Comparison of ENCODE assay signal across 9 cellular contexts in genomic region chr1:34013958-34014737, GRCh38.
DNase-seq lines count a peak whose midpoint lies in the region; ATAC-seq and TF ChIP-seq lines count a peak whose summit lies in the region.
"Had no signal": no experiment of that assay in that cellular context is flagged by ENCODE, and none has a peak within 500 bp of the region (broad histone marks: within the 10 kb centered on the region; RNA-seq: fewer than 3 reads in every experiment).

No MANE protein-coding gene starts in this region.

- no peaks in the 10 kb centered on the region for H3K4me1 ChIP-seq in naive thymus-derived CD4-positive, alpha-beta T cell (ENCODE audit: control insufficient read depth in 2 of 2, insufficient read depth in 2 of 2, low read length in 2 of 2)

- H3K4me3 ChIP-seq in H7 (ENCODE audit: insufficient read depth, low read depth, low read length), result no peak overlapping the region
- H3K4me3 ChIP-seq in naive thymus-derived CD4-positive, alpha-beta T cell (ENCODE audit: low read length), result no peak overlapping the region

- H3K27ac ChIP-seq in naive thymus-derived CD4-positive, alpha-beta T cell (ENCODE audit: low read depth, low read length), result no peak overlapping the region

- H3K36me3 Mint-ChIP-seq in activated CD8-positive, alpha-beta T cell treated with anti-CD3 and anti-CD28 coated beads for 36 hours (ENCODE audit: low read depth), result no peaks in the 10 kb centered on the region
- H3K36me3 Mint-ChIP-seq in naive thymus-derived CD4-positive, alpha-beta T cell, result no peaks in the 10 kb centered on the region

- H3K27me3 ChIP-seq in H7 (ENCODE audit: control insufficient read depth, insufficient read depth, low read length), result no peaks in the 10 kb centered on the region
- H3K27me3 ChIP-seq in naive thymus-derived CD4-positive, alpha-beta T cell (ENCODE audit: control insufficient read depth in 2 of 2, insufficient read depth in 2 of 2, low read length in 2 of 2), result no peaks in the 10 kb centered on the region

- H3K9me3 Mint-ChIP-seq in activated CD8-positive, alpha-beta T cell treated with anti-CD3 and anti-CD28 coated beads for 36 hours, result no peaks in the 10 kb centered on the region
- peaks cover 0 to 4% (median 0%) of the 10 kb centered on the region in 11 donors for H3K9me3 Mint-ChIP-seq in naive thymus-derived CD4-positive, alpha-beta T cell

- DNase-seq in AG09319 (ENCODE audit: extremely low read depth, low read depth), result no peak
- DNase-seq in H7, result peak; percentile 78
- DNase-seq in activated CD8-positive, alpha-beta T cell treated with anti-CD3 and anti-CD28 coated beads for 36 hours, result peak; percentile 28
- DNase-seq in left lobe of liver (ENCODE audit: low spot score), result no peak
- no peak for DNase-seq in posterior vena cava (ENCODE audit: low spot score)
- DNase-seq in naive thymus-derived CD4-positive, alpha-beta T cell, result no peak
- no peak for DNase-seq in NCI-H1105 (lab: John Stamatoyannopoulos, UW)
- DNase-seq: stimulated activated CD4-positive, alpha-beta T cell treated with anti-CD3 and anti-CD28 coated beads, Interleukin-4, amount 100 ng/mL, for 1 hour had no signal

- TF ChIP-seq CTCF in AG09319 (IDR thresholded peaks at IDR 0.05; ENCODE audit: low read depth, low read length), result peak; percentile 67
- peak; percentile 72 for TF ChIP-seq CTCF in activated CD8-positive, alpha-beta T cell treated with anti-CD3 and anti-CD28 coated beads for 36 hours (IDR thresholded peaks at IDR 0.05)

- intact Hi-C loops in activated CD8-positive, alpha-beta T cell treated with anti-CD3 and anti-CD28 coated beads for 36 hours (cut with micrococcal nuclease), result no loop called here
- intact Hi-C loops in posterior vena cava (cut with DNase I), result no loop called here
- intact Hi-C loops in naive thymus-derived CD4-positive, alpha-beta T cell (cut with micrococcal nuclease), result loop anchor here in 1 of 2 donors (10.0 kb wide), 1 partner anchor 379 kb away; no protein-coding TSS in a partner anchor

- peaks cover 3% of the 10 kb centered on the region for H3K27me3 Mint-ChIP-seq in activated CD8-positive, alpha-beta T cell treated with anti-CD3 and anti-CD28 coated beads for 36 hours
- peaks cover 2 to 53% (median 18%) of the 10 kb centered on the region in 5 donors for H3K27me3 Mint-ChIP-seq in naive thymus-derived CD4-positive, alpha-beta T cell

- H3K4me3 Mint-ChIP-seq in activated CD8-positive, alpha-beta T cell treated with anti-CD3 and anti-CD28 coated beads for 36 hours, result no peak overlapping the region
- H3K4me3 Mint-ChIP-seq in naive thymus-derived CD4-positive, alpha-beta T cell, result no peak overlapping the region

- no peak for ATAC-seq in activated CD8-positive, alpha-beta T cell treated with anti-CD3 and anti-CD28 coated beads for 36 hours
- ATAC-seq in left lobe of liver (peak; percentile 87), GM21381 (IDR thresholded peaks at IDR 0.05; ENCODE audit: unreplicated experiment) (no peak)
- no peak for ATAC-seq in naive thymus-derived CD4-positive, alpha-beta T cell

- no peaks in the 10 kb centered on the region for H3K4me1 Mint-ChIP-seq in activated CD8-positive, alpha-beta T cell treated with anti-CD3 and anti-CD28 coated beads for 36 hours (ENCODE audit: low read depth)
- no peaks in the 10 kb centered on the region for H3K4me1 Mint-ChIP-seq in naive thymus-derived CD4-positive, alpha-beta T cell

- no peak overlapping the region for H3K27ac Mint-ChIP-seq in activated CD8-positive, alpha-beta T cell treated with anti-CD3 and anti-CD28 coated beads for 36 hours
- no peak overlapping the region for H3K27ac Mint-ChIP-seq in naive thymus-derived CD4-positive, alpha-beta T cell

- H3K36me3 ChIP-seq in H7 (replicated peaks; ENCODE audit: control insufficient read depth, insufficient read depth, low read length), result no peaks in the 10 kb centered on the region
- no peaks in the 10 kb centered on the region for H3K36me3 ChIP-seq in naive thymus-derived CD4-positive, alpha-beta T cell (ENCODE audit: control insufficient read depth in 2 of 3, insufficient read depth in 3 of 3, low read length in 3 of 3)

- POLR2A ChIA-PET in activated CD8-positive, alpha-beta T cell treated with anti-CD3 and anti-CD28 coated beads for 36 hours (lab: Charles Lee), result no interaction called here
- POLR2A ChIA-PET in naive thymus-derived CD4-positive, alpha-beta T cell (lab: Charles Lee), result no interaction called here

- CTCF ChIA-PET in activated CD8-positive, alpha-beta T cell treated with anti-CD3 and anti-CD28 coated beads for 36 hours (lab: Charles Lee), result interaction anchor here (0.6 to 1.5 kb wide), 4 partner anchors 10 to 238 kb away, joined by 3 to 4 read pairs (median 4); no protein-coding TSS in a partner anchor
- CTCF ChIA-PET in naive thymus-derived CD4-positive, alpha-beta T cell (lab: Charles Lee), result no interaction called here

- H3K9me3 ChIP-seq in naive thymus-derived CD4-positive, alpha-beta T cell (ENCODE audit: control insufficient read depth in 2 of 3, low read length in 3 of 3), result no peaks in the 10 kb centered on the region

Comparison
In these comparisons a context has a peak if more than half of its experiments do, and no peak if none do; other contexts are left out.
1. DNase-seq: peak in H7 (single experiment) and activated CD8-positive, alpha-beta T cell treated with anti-CD3 and anti-CD28 coated beads for 36 hours (single experiment); none in AG09319 (single experiment), left lobe of liver (single experiment), posterior vena cava (single experiment), naive thymus-derived CD4-positive, alpha-beta T cell (0 of 9) and NCI-H1105 (single experiment).